9 cellular contexts compared by ENCODE assay signal in the genomic region with DNA sequence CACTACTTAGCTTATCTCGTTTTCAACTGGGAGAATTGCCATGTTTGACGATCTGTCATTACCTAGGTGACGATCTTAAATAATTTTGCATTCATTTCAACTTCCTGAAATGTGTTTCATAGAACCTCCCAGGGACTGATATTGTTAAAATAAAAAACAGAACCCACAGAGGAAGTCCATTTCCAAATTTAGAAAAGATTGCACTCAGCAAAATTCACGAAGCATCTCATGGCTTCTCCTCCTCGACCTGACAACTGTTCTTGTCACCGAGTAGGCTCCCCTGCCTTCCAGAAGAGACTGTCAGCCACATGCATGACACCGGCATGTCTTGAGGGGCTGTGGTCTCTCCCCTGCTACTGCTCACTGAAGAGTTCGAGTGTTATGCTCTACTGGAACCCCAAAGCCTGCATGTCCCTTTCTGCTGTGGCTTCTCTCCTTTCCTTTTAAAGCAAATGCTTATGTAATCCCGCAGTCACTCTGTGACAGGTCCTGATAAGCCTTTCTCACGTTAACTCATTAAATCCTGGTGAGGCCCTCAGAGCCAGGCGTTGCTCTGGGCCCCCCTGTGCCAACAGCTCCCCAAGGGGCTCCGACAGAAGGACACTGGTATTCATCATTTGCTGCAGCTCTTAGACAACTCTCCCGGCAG. TPM values are rescaled to one million over a fixed set of nuclear protein-coding genes. Genes with fewer than 3 reads are reported as not detected.
DNase-seq lines count a peak whose midpoint lies in the region; ATAC-seq and TF ChIP-seq lines count a peak whose summit lies in the region.
"Had no signal": no experiment of that assay in that cellular context is flagged by ENCODE, and none has a peak within 500 bp of the region (broad histone marks: within the 10 kb centered on the region; RNA-seq: fewer than 3 reads in every experiment).

No MANE protein-coding gene starts in this region.

- H3K27ac Mint-ChIP-seq in natural killer cell treated with Interleukin-12 subunit alpha and Interleukin-12 subunit beta and Interleukin-15 and Interleukin-18, amount 100 ng/mL, for 72 hours: peak overlapping the region in 1 of 2 donors; percentile 54
- H3K27ac Mint-ChIP-seq in glutamatergic neuron (ENCODE audit: unreplicated experiment): no peak overlapping the region

- no peak for TF ChIP-seq CTCF in GM12865 (IDR thresholded peaks at IDR 0.05; ENCODE audit: insufficient read depth, low read depth, low read length, missing control alignments)
- no peak for TF ChIP-seq CTCF in glutamatergic neuron (IDR thresholded peaks at IDR 0.05; ENCODE audit: partially characterized antibody, unreplicated experiment)
- no peak for TF ChIP-seq CTCF in omental fat pad (IDR thresholded peaks at IDR 0.05)

- H3K36me3 Mint-ChIP-seq in natural killer cell treated with Interleukin-12 subunit alpha and Interleukin-12 subunit beta and Interleukin-15 and Interleukin-18, amount 100 ng/mL, for 72 hours: no peaks in the 10 kb centered on the region
- peaks cover 4% of the 10 kb centered on the region for H3K36me3 Mint-ChIP-seq in glutamatergic neuron (ENCODE audit: unreplicated experiment)

- peaks cover 3 to 14% of the 10 kb centered on the region in 2 donors for H3K27me3 Mint-ChIP-seq in natural killer cell treated with Interleukin-12 subunit alpha and Interleukin-12 subunit beta and Interleukin-15 and Interleukin-18, amount 100 ng/mL, for 72 hours
- H3K27me3 Mint-ChIP-seq in glutamatergic neuron (ENCODE audit: unreplicated experiment): peaks cover 8% of the 10 kb centered on the region

- H3K9me3 Mint-ChIP-seq in natural killer cell treated with Interleukin-12 subunit alpha and Interleukin-12 subunit beta and Interleukin-15 and Interleukin-18, amount 100 ng/mL, for 72 hours: no peaks in the 10 kb centered on the region
- H3K9me3 Mint-ChIP-seq in glutamatergic neuron (ENCODE audit: unreplicated experiment): peaks cover 14% of the 10 kb centered on the region

- no peak overlapping the region for H3K4me3 ChIP-seq in GM12865 (ENCODE audit: low read depth, low read length)

- DNase-seq in GM12865 (ENCODE audit: low read depth): peak; percentile 17
- peak; percentile 58 for DNase-seq in UCSD-AML1 (lab: John Stamatoyannopoulos, UW; ENCODE audit: unreplicated experiment)
- no peak for DNase-seq in natural killer cell treated with Interleukin-12 subunit alpha and Interleukin-12 subunit beta and Interleukin-15 and Interleukin-18, amount 100 ng/mL, for 72 hours (ENCODE audit: low spot score)
- DNase-seq in glutamatergic neuron: no peak
- no peak for DNase-seq in omental fat pad (ENCODE audit: low spot score)
- DNase-seq in activated effector memory CD4-positive, alpha-beta T cell treated with anti-CD3 and anti-CD28 coated beads, Interleukin-2, amount 50 U/mL, for 16 hours: no peak
- DNase-seq: SHP77 treated with DMSO at 0.1 percent for 48 hours had no signal

- ATAC-seq in HG02763 (IDR thresholded peaks at IDR 0.05; ENCODE audit: unreplicated experiment): peak; percentile 35
- ATAC-seq in natural killer cell treated with Interleukin-12 subunit alpha and Interleukin-12 subunit beta and Interleukin-15 and Interleukin-18, amount 100 ng/mL, for 72 hours: peak; percentile 22 to 38
- no peak for ATAC-seq in GM18870 (IDR thresholded peaks at IDR 0.05; ENCODE audit: unreplicated experiment)
- no peak for ATAC-seq in omental fat pad (ENCODE audit: low FRiP score)

- H3K4me1 Mint-ChIP-seq in natural killer cell treated with Interleukin-12 subunit alpha and Interleukin-12 subunit beta and Interleukin-15 and Interleukin-18, amount 100 ng/mL, for 72 hours (ENCODE audit: low read depth in 2 of 2): peaks cover 15% of the 10 kb centered on the region in 2 donors
- H3K4me1 Mint-ChIP-seq in glutamatergic neuron (ENCODE audit: low read depth, unreplicated experiment): peaks cover 16% of the 10 kb centered on the region

- H3K4me3 Mint-ChIP-seq in natural killer cell treated with Interleukin-12 subunit alpha and Interleukin-12 subunit beta and Interleukin-15 and Interleukin-18, amount 100 ng/mL, for 72 hours: peak overlapping the region; percentile 53
- H3K4me3 Mint-ChIP-seq in glutamatergic neuron (ENCODE audit: unreplicated experiment): no peak overlapping the region

RNA-seq across cellular contexts. Expression of gene ANKRD33B, which starts 26.8 kb away (rescaled TPM):
- 10 to 100 TPM; 10.9 to 18.9 TPM for total RNA-seq in natural killer cell treated with Interleukin-12 subunit alpha and Interleukin-12 subunit beta and Interleukin-15 and Interleukin-18, amount 100 ng/mL, for 72 hours
- 14.5 TPM for total RNA-seq in glutamatergic neuron (ENCODE audit: unreplicated experiment)
- total RNA-seq in omental fat pad: 10 to 100 TPM in 1 of 4 donors, 1 to 10 TPM in 3; 6.2 to 25.5 (median 8.1) TPM

Comparison
In these comparisons a context has a peak if more than half of its experiments do, and no peak if none do; other contexts are left out.
1. DNase-seq: peak in GM12865 (single experiment) and UCSD-AML1 (single experiment); none in natural killer cell treated with Interleukin-12 subunit alpha and Interleukin-12 subunit beta and Interleukin-15 and Interleukin-18, amount 100 ng/mL, for 72 hours (single experiment), glutamatergic neuron (single experiment), omental fat pad (single experiment) and activated effector memory CD4-positive, alpha-beta T cell treated with anti-CD3 and anti-CD28 coated beads, Interleukin-2, amount 50 U/mL, for 16 hours (single experiment).
2. ATAC-seq: peak in HG02763 (single experiment) and natural killer cell treated with Interleukin-12 subunit alpha and Interleukin-12 subunit beta and Interleukin-15 and Interleukin-18, amount 100 ng/mL, for 72 hours (2 of 2); none in GM18870 (single experiment) and omental fat pad (single experiment).